Comparison of ENCODE assay signal across 8 cellular contexts in the genomic region with DNA sequence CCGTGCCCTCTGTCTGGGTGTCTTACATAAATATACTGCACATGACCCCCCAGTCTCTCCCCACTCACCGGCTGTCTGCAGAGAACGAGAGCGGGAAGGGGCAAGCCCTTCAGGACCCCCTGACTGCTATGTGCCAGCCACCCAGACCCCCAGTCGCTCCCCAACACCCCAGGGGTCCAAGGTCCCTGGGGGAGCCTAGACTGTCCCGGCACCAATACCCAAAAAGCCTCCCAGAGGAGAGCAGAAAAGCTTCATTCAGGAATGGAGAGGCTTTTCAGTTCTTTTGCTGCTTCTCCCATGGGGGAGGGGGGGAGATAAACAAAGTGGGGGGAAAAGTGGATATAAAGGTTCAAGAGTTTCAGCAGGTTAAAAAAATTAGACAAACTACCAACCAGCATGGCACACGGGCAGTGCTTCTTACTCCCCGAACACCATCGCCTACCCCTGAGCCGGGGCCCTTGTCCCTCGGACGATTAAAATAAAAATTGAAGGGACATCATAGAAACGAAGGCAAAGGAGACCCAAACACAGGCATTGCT. TPM values are rescaled to one million over a fixed set of nuclear protein-coding genes. Genes with fewer than 3 reads are reported as not detected.
DNase-seq lines count a peak whose midpoint lies in the region; ATAC-seq and TF ChIP-seq lines count a peak whose summit lies in the region.

No MANE protein-coding gene starts in this region.

- DNase-seq in GM13977 (ENCODE audit: low spot score) (peak; percentile 54), PC-3 (no peak), activated gamma-delta T cell treated with Interleukin-2 at 50 U/mL for 16 hours (no peak), erythroblast (lab: John Stamatoyannopoulos, UW) (no peak)

- H4K20me1 ChIP-seq in PC-3 (ENCODE audit: low read length), result peaks cover 26% of the 10 kb centered on the region
- peaks cover 38% of the 10 kb centered on the region for H4K20me1 ChIP-seq in neural cell (ENCODE audit: insufficient read depth)

- peaks cover 68% of the 10 kb centered on the region for H3K79me2 ChIP-seq in PC-3 (ENCODE audit: low read length)
- peaks cover 57% of the 10 kb centered on the region for H3K79me2 ChIP-seq in neural cell (replicated peaks; ENCODE audit: insufficient read depth, low read length)

- CTCF ChIA-PET in PC-3 (lab: Charles Lee), result no interaction called here

- no peak for TF ChIP-seq POLR2A in erythroblast (IDR thresholded peaks at IDR 0.05; ENCODE audit: low read length)

- H3K27ac ChIP-seq in PC-3 (ENCODE audit: low read length), result peak overlapping the region; percentile 98
- peak overlapping the region; percentile 93 for H3K27ac ChIP-seq in ectodermal cell (ENCODE audit: insufficient read depth, low read depth, low read length, poor library complexity, severe bottlenecking)
- peak overlapping the region; percentile 96 for H3K27ac ChIP-seq in neural cell (ENCODE audit: low read length)

- intact Hi-C loops in PC-3 (cut with micrococcal nuclease), result loop anchor here (5.0 kb wide), 1 partner anchor 79 kb away; no protein-coding TSS in a partner anchor

- H3K4me3 ChIP-seq in PC-3 (ENCODE audit: low read length), result peak overlapping the region; percentile 99
- H3K4me3 ChIP-seq in ectodermal cell (ENCODE audit: insufficient read depth, low read depth, low read length), result peak overlapping the region; percentile 69
- H3K4me3 ChIP-seq in neural cell (ENCODE audit: low read length), result peak overlapping the region; percentile 93

- TSS peak; percentile 18 for BruUV-seq in PC-3 (replicated peaks; lab: Mats Ljungman, UMichigan)

- TF ChIP-seq CTCF in GM13977 (IDR thresholded peaks at IDR 0.05; ENCODE audit: extremely low read depth, insufficient read depth, missing control alignments) (no peak), PC-3 (conservative IDR thresholded peaks at IDR 0.05; ENCODE audit: low read depth, low read length) (no peak), neural cell (IDR thresholded peaks at IDR 0.05; ENCODE audit: poor library complexity, severe bottlenecking) (no peak)

- in situ Hi-C loops in GM13977 (cut with MboI; ENCODE audit: low pct_unique_long_range_greater_than_20kb, low sequenced_read_pairs, unreplicated experiment), result no loop called here

- H3K4me2 ChIP-seq in PC-3 (ENCODE audit: low read length) (peak overlapping the region; percentile 99), neural cell (ENCODE audit: low read length) (peak overlapping the region; percentile 99)

- H3F3A ChIP-seq in PC-3 (ENCODE audit: low read length, unreplicated experiment) (no peaks in the 10 kb centered on the region), neural cell (ENCODE audit: insufficient read depth, low read length, poor library complexity, severe bottlenecking) (peaks cover 5% of the 10 kb centered on the region)

- WGBS in ectodermal cell, 2 experiments, result 11 to 12% methylated on average over 13 of the region's 13 CpGs

- no peak for TF ChIP-seq EP300 in neural cell (conservative IDR thresholded peaks at IDR 0.05; ENCODE audit: poor library complexity, severe bottlenecking)

- POLR2A ChIA-PET in PC-3 (lab: Charles Lee; ENCODE audit: unreplicated experiment), result interaction anchor here (0.6 kb wide), 1 partner anchor 9 kb away, joined by 4 read pairs; no protein-coding TSS in a partner anchor

- no peak overlapping the region for H2AFZ ChIP-seq in PC-3 (ENCODE audit: low read length)
- H2AFZ ChIP-seq in neural cell (ENCODE audit: low read depth, low read length), result no peak overlapping the region

- H3K9me3 ChIP-seq in PC-3 (ENCODE audit: low read length) (no peaks in the 10 kb centered on the region), ectodermal cell (ENCODE audit: control insufficient read depth, low read length) (no peaks in the 10 kb centered on the region), neural cell (ENCODE audit: low read length) (no peaks in the 10 kb centered on the region)

- TF ChIP-seq RAD21 in neural cell (conservative IDR thresholded peaks at IDR 0.05), result no peak

- H3K36me3 ChIP-seq in PC-3 (ENCODE audit: low read depth, low read length) (peaks cover 20% of the 10 kb centered on the region), ectodermal cell (ENCODE audit: control insufficient read depth, insufficient read depth, low read length) (peaks cover 19% of the 10 kb centered on the region), neural cell (ENCODE audit: insufficient read depth, low read length) (no peaks in the 10 kb centered on the region)

- H3K9ac ChIP-seq in PC-3 (ENCODE audit: low read length) (peak overlapping the region; percentile 100), neural cell (ENCODE audit: low read length) (peak overlapping the region; percentile 97)

- no peaks in the 10 kb centered on the region for H3K9me2 ChIP-seq in PC-3 (replicated peaks; ENCODE audit: low read length)
- no peaks in the 10 kb centered on the region for H3K9me2 ChIP-seq in neural cell (ENCODE audit: insufficient read depth, low read length)

- ATAC-seq in PC-3 (no peak), HG03039 (IDR thresholded peaks at IDR 0.05; ENCODE audit: unreplicated experiment) (no peak), GM18909 (IDR thresholded peaks at IDR 0.05; ENCODE audit: poor library complexity, unreplicated experiment) (no peak)

- H3K27me3 ChIP-seq in PC-3 (ENCODE audit: low read length), result no peaks in the 10 kb centered on the region
- no peaks in the 10 kb centered on the region for H3K27me3 ChIP-seq in ectodermal cell (ENCODE audit: control insufficient read depth, insufficient read depth, low read length, poor library complexity, severe bottlenecking)
- H3K27me3 ChIP-seq in neural cell (ENCODE audit: insufficient read depth, low read depth, low read length), result no peaks in the 10 kb centered on the region

- peaks cover 54% of the 10 kb centered on the region for H3K4me1 ChIP-seq in PC-3 (ENCODE audit: insufficient read depth, low read length)
- H3K4me1 ChIP-seq in ectodermal cell (ENCODE audit: control insufficient read depth, insufficient read depth, low read length), result peaks cover 37% of the 10 kb centered on the region

TF ChIP-seq in neural cell, 6 proteins besides CTCF, POLR2A, EP300 and RAD21:
- no peak for TF ChIP-seq POLR2AphosphoS5 (IDR thresholded peaks at IDR 0.05)
- TF ChIP-seq MXI1 (conservative IDR thresholded peaks at IDR 0.05; ENCODE audit: poor library complexity, severe bottlenecking), result peak; percentile 42

RNA-seq across cellular contexts. Expression of gene CSNK1E, which starts 1.4 kb away (rescaled TPM):
- total RNA-seq in PC-3 (2014; rRNA removed), result 147 and 179 TPM in 2 replicates
- polyA plus RNA-seq in ectodermal cell (2013, experiment 1 of 4), result 175 TPM
- 173 TPM for polyA plus RNA-seq in ectodermal cell (2013, experiment 2 of 4)
- polyA plus RNA-seq in ectodermal cell (2013, experiment 3 of 4), result 122 TPM
- polyA plus RNA-seq in ectodermal cell (2013, experiment 4 of 4), result 140 TPM
- 230 and 254 TPM in 2 replicates for polyA plus RNA-seq in neural cell
- polyA minus RNA-seq in neural cell, result 234 and 256 TPM in 2 replicates

RNA-seq across cellular contexts. Expression of gene TMEM184B, which starts 43.1 kb away (rescaled TPM):
- total RNA-seq in PC-3 (2014; rRNA removed), result 37.5 and 43.8 TPM in 2 replicates
- 56.9 TPM for polyA plus RNA-seq in ectodermal cell (2013, experiment 1 of 4)
- polyA plus RNA-seq in ectodermal cell (2013, experiment 2 of 4), result 57.9 TPM
- 47.7 TPM for polyA plus RNA-seq in ectodermal cell (2013, experiment 3 of 4)
- polyA plus RNA-seq in ectodermal cell (2013, experiment 4 of 4), result 51.7 TPM
- polyA plus RNA-seq in neural cell, result 19.7 and 29.3 TPM in 2 replicates
- polyA minus RNA-seq in neural cell, result 29.1 and 29.7 TPM in 2 replicates
